In the genomic region with DNA sequence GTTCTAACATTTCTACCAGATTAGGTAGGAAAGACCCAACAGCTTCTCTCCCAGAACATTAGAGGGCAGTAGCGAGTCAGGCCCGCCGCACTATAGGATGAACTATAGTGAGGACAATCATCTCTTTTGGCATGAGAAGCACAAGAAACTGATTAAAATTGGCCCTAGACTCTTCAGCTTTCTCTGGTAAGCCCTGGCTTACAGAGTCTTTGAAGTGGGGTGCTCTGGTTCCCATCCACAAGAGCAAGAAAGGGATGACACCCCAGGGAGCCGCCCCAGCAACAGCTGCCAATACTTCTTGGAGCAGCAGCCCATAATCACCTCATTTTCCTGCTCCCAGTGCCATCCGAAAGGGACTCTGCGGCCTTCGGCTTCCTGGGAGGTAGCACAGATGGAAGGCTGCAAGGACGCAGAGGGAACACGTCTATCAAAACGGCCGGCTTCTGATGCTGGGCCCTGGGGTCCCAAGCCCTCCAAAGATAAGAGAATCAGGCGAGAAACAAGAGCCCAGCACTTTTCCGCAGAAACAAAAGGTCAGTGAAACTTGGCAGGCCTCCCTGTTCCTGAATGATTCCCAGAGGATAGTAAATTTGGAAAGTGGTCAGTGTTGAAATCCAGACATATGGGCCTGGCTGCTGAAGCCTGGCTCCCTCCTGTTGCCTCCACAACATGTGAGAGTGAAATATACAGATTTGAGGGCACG, we compare ENCODE assay signal across 8 cellular contexts.
DNase-seq lines count a peak whose midpoint lies in the region; ATAC-seq and TF ChIP-seq lines count a peak whose summit lies in the region.

No MANE protein-coding gene starts in this region.

- intact Hi-C loops in adrenal gland (cut with DNase I) (loop anchor here (5.0 to 10.0 kb wide), 3 partner anchors 82 to 432 kb away; no protein-coding TSS in a partner anchor), left ventricle myocardium inferior (cut with micrococcal nuclease) (loop anchor here (5.0 kb wide), 1 partner anchor 85 kb away; no protein-coding TSS in a partner anchor)

- H3K4me1 ChIP-seq in adrenal gland (replicated peaks in 1 of 2) (peaks cover 0 to 11% of the 10 kb centered on the region in 2 donors), left ventricle myocardium inferior (peaks cover 30% of the 10 kb centered on the region)

- WGBS in adrenal gland, 4 donors: 23 to 47% (median 35%) methylated on average over 13 to 14 of the region's 14 CpGs

- H3K4me3 ChIP-seq in GM12875 (ENCODE audit: low read depth, low read length) (no peak overlapping the region), adrenal gland (no peak overlapping the region), left ventricle myocardium inferior (peak overlapping the region; percentile 22)

- TF ChIP-seq POLR2A in adrenal gland (IDR thresholded peaks at IDR 0.05): no peak

- TF ChIP-seq CTCF in AG09319 (IDR thresholded peaks at IDR 0.05; ENCODE audit: low read depth, low read length) (peak; percentile 97), GM12875 (IDR thresholded peaks at IDR 0.05; ENCODE audit: borderline replicate concordance, insufficient read depth, low read depth, low read length) (peak; percentile 86), adrenal gland (IDR thresholded peaks at IDR 0.05) (peak; percentile 64 to 87 (median 70)), left ventricle myocardium inferior (IDR thresholded peaks at IDR 0.05; ENCODE audit: borderline replicate concordance) (peak; percentile 95)

- H3K27me3 ChIP-seq in adrenal gland: no peaks in the 10 kb centered on the region
- no peaks in the 10 kb centered on the region for H3K27me3 ChIP-seq in left ventricle myocardium inferior (ENCODE audit: low read depth)

- no peaks in the 10 kb centered on the region for H3K9me3 ChIP-seq in adrenal gland (replicated peaks in 1 of 3)
- no peaks in the 10 kb centered on the region for H3K9me3 ChIP-seq in left ventricle myocardium inferior (replicated peaks)

- H3K27ac ChIP-seq in adrenal gland: peak overlapping the region in 2 of 5 donors; percentile 34 to 75
- H3K27ac ChIP-seq in left ventricle myocardium inferior (replicated peaks): peak overlapping the region; percentile 84

- DNase-seq in AG09319 (ENCODE audit: extremely low read depth, low read depth) (no peak), NCI-H69 (lab: John Stamatoyannopoulos, UW) (peak; percentile 63), adrenal gland (peak; percentile 47 to 80 (median 55)), left ventricle myocardium inferior (peak; percentile 68), renal cortical epithelial cell (ENCODE audit: low read depth) (peak; percentile 20)

- no peak for ATAC-seq in HG03342 (IDR thresholded peaks at IDR 0.05; ENCODE audit: unreplicated experiment)
- ATAC-seq in GM19023 (IDR thresholded peaks at IDR 0.05; ENCODE audit: unreplicated experiment): no peak

- H3K36me3 ChIP-seq in adrenal gland (replicated peaks in 1 of 2) (no peaks in the 10 kb centered on the region), left ventricle myocardium inferior (no peaks in the 10 kb centered on the region)
